In the genomic region with DNA sequence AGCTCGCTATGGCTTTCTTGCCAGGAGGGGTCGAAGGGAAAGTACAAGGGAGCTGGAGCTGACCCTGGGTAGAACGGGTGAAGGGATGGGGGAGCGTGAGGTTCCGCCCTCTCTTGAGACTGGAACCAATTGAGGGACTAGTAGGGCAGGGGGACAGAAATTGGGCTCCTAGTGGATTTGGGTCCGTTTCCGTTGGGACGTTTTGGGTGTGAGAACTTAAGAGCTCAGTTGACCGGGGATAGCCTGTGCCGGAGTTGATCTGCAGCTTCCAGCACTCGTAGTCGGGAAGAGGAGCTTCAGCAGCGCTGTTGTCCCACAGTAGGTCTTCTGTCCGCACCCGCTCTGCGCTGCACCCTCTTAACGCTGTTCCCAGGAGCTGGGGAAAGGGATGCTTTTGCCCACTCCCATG, we compare ENCODE assay signal across 8 cellular contexts. TPM values are rescaled to one million over a fixed set of nuclear protein-coding genes. Genes with fewer than 3 reads are reported as not detected.
A peak's percentile ranks its signal among the peaks of the same experiment; 100 is the strongest.
DNase-seq lines count a peak whose midpoint lies in the region; ATAC-seq lines count a peak whose summit lies in the region.

No MANE protein-coding gene starts in this region.

- ATAC-seq in GM18907 (IDR thresholded peaks at IDR 0.05; ENCODE audit: unreplicated experiment) = peak; percentile 20

- DNase-seq in AG20443 (ENCODE audit: low spot score) (peak; percentile 38), NCI-H1105 (lab: John Stamatoyannopoulos, UW) (peak; percentile 2), hepatic stellate cell (ENCODE audit: low spot score) (peak; percentile 56), renal cortical epithelial cell (ENCODE audit: low read depth) (peak; percentile 13), HPDE6-E6E7 (ENCODE audit: extremely low spot score) (no peak), cerebellum (ENCODE audit: low spot score) (no peak)

- peak overlapping the region; percentile 49 for H3K27ac ChIP-seq in angular gyrus (ENCODE audit: low read depth, low read length)

RNA-seq across cellular contexts. Expression of a gene that starts 0.5 kb away (rescaled TPM):
- 18.0 and 25.4 TPM in 2 replicates for total RNA-seq in renal cortical epithelial cell
- total RNA-seq in cerebellum = 35.8 TPM

RNA-seq across cellular contexts. Expression of a gene that starts 0.7 kb away (rescaled TPM):
- total RNA-seq in renal cortical epithelial cell (37.9 and 95.1 TPM in 2 replicates), cerebellum (21.3 TPM)

RNA-seq across cellular contexts. Expression of a gene that starts 2.8 kb away (rescaled TPM):
- total RNA-seq in renal cortical epithelial cell (0.20 TPM in 1 of 2 replicates, not detected in the other), cerebellum (3.2 TPM)

RNA-seq across cellular contexts. Expression of a gene that starts 16.4 kb away (rescaled TPM):
- 1.0 and 4.7 TPM in 2 replicates for total RNA-seq in renal cortical epithelial cell
- total RNA-seq in cerebellum = 2.8 TPM

RNA-seq across cellular contexts. Expression of a gene that starts 43.9 kb away (rescaled TPM):
- total RNA-seq in renal cortical epithelial cell = 57.1 and 192 TPM in 2 replicates
- 121 TPM for total RNA-seq in cerebellum

Comparison
In these comparisons a context has a peak if more than half of its experiments do, and no peak if none do; other contexts are left out.
1. DNase-seq: peak in AG20443 (single experiment), NCI-H1105 (single experiment), hepatic stellate cell (single experiment) and renal cortical epithelial cell (single experiment); none in HPDE6-E6E7 (single experiment) and cerebellum (single experiment).